Comparison of ENCODE assay signal across 8 cellular contexts in genomic region chr12:116924558-116925453, GRCh38. TPM values are rescaled to one million over a fixed set of nuclear protein-coding genes. Genes with fewer than 3 reads are reported as not detected.
DNase-seq lines count a peak whose midpoint lies in the region; ATAC-seq and TF ChIP-seq lines count a peak whose summit lies in the region.

No MANE protein-coding gene starts in this region.

- ATAC-seq in GM18520 (IDR thresholded peaks at IDR 0.05; ENCODE audit: unreplicated experiment) (peak; percentile 63), HG02852 (IDR thresholded peaks at IDR 0.05; ENCODE audit: unreplicated experiment) (peak; percentile 50), naive B cell (ENCODE audit: low read depth in 2 of 2) (peak; percentile 70 to 76)
- peak; percentile 80 to 83 for ATAC-seq in activated naive CD4-positive, alpha-beta T cell treated with anti-CD3 and anti-CD28 coated beads, Interleukin-2, amount 50 U/mL, for 72 hours

- no peaks in the 10 kb centered on the region for H3K9me3 ChIP-seq in esophagus squamous epithelium

- H3K27me3 Mint-ChIP-seq in naive B cell: no peaks in the 10 kb centered on the region

- TF ChIP-seq CTCF in esophagus squamous epithelium (IDR thresholded peaks at IDR 0.05): no peak

- peaks cover 8 to 9% of the 10 kb centered on the region in 2 donors for H3K36me3 Mint-ChIP-seq in activated naive CD4-positive, alpha-beta T cell treated with anti-CD3 and anti-CD28 coated beads, Interleukin-2, amount 50 U/mL, for 72 hours
- H3K36me3 Mint-ChIP-seq in naive B cell: peaks cover 8 to 11% of the 10 kb centered on the region in 2 donors

- H3K9me3 Mint-ChIP-seq in activated naive CD4-positive, alpha-beta T cell treated with anti-CD3 and anti-CD28 coated beads, Interleukin-2, amount 50 U/mL, for 72 hours: no peaks in the 10 kb centered on the region
- H3K9me3 Mint-ChIP-seq in naive B cell: no peaks in the 10 kb centered on the region

- H3K27ac ChIP-seq in esophagus squamous epithelium: no peak overlapping the region

- intact Hi-C loops in esophagus squamous epithelium (cut with DNase I): no loop called here

- no peaks in the 10 kb centered on the region for H3K27me3 ChIP-seq in esophagus squamous epithelium

- H3K4me1 Mint-ChIP-seq in naive B cell: peaks cover 41 to 43% (median 43%) of the 10 kb centered on the region in 3 donors

- peaks cover 0 to 25% (median 0%) of the 10 kb centered on the region in 3 donors for H3K36me3 ChIP-seq in esophagus squamous epithelium

- peak overlapping the region in 1 of 2 donors; percentile 77 for H3K27ac Mint-ChIP-seq in activated naive CD4-positive, alpha-beta T cell treated with anti-CD3 and anti-CD28 coated beads, Interleukin-2, amount 50 U/mL, for 72 hours
- peak overlapping the region in 3 of 6 donors; percentile 8 to 83 (median 57) for H3K27ac Mint-ChIP-seq in naive B cell

- H3K4me1 ChIP-seq in esophagus squamous epithelium: peaks cover 0 to 36% (median 5%) of the 10 kb centered on the region in 3 donors

- H3K4me3 ChIP-seq in esophagus squamous epithelium: no peak overlapping the region

- WGBS in esophagus squamous epithelium, 2 donors: 52 to 71% methylated on average over 5 of the region's 5 CpGs

- DNase-seq in OCI-M1 (lab: John Stamatoyannopoulos, UW) (peak; percentile 55), naive B cell (no peak), dedifferentiated amniotic fluid mesenchymal stem cell (ENCODE audit: extremely low spot score) (no peak), esophagus squamous epithelium (lab: John Stamatoyannopoulos, UW) (no peak), ecto neural progenitor cell (ENCODE audit: low spot score) (no peak)
- DNase-seq in activated naive CD4-positive, alpha-beta T cell treated with anti-CD3 and anti-CD28 coated beads, Interleukin-2, amount 50 U/mL, for 72 hours (ENCODE audit: low spot score in 2 of 2): peak in 1 of 2 donors; percentile 52

- peak overlapping the region in 2 of 8 donors; percentile 43 to 69 for H3K4me3 Mint-ChIP-seq in naive B cell

- no peak for TF ChIP-seq POLR2A in esophagus squamous epithelium (IDR thresholded peaks at IDR 0.05)

RNA-seq across cellular contexts. Expression of gene FBXW8, which starts 14.1 kb away (rescaled TPM):
- total RNA-seq in activated naive CD4-positive, alpha-beta T cell treated with anti-CD3 and anti-CD28 coated beads, Interleukin-2, amount 50 U/mL, for 72 hours: 1 to 10 TPM; 3.1 to 7.4 TPM
- 10 to 100 TPM in 4 of 6 donors, 1 to 10 TPM in 2; 7.4 to 15.3 (median 10.9) TPM for polyA plus RNA-seq in naive B cell (ENCODE audit: low read depth in 6 of 6)
- total RNA-seq in esophagus squamous epithelium: 10 to 100 TPM in 2 of 4 donors, 1 to 10 TPM in 2; 7.4 to 15.4 (median 10.2) TPM

RNA-seq across cellular contexts. Expression of gene HRK, which starts 43.6 kb away (rescaled TPM):
- total RNA-seq in activated naive CD4-positive, alpha-beta T cell treated with anti-CD3 and anti-CD28 coated beads, Interleukin-2, amount 50 U/mL, for 72 hours: not detected
- polyA plus RNA-seq in naive B cell (ENCODE audit: low read depth in 6 of 6): 1 to 10 TPM; 2.5 to 7.9 (median 5.9) TPM
- total RNA-seq in esophagus squamous epithelium: under 1 TPM; 0.19 to 1.00 (median 0.25) TPM
